3 cellular contexts compared by ENCODE assay signal in the genomic region with DNA sequence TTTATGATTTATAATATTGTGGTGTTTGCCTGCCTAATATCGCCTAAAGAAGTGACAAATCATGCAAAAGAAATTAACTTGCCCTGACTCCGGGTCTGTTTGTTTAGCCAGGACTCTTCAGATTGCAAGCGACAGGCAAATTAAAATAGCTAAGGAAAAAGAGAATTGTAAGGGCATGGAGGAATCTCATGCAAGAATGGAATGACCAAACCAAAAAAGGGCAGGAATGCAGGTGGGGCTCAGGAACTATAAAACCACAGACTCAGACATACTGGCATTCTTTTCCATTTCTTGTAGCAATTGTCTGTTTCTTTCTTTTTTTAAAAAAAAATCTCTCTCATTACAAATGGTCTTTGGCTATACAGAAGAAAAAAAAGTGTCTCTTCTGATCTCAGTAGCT.
TF ChIP-seq lines count a peak whose summit lies in the region.

No MANE protein-coding gene starts in this region.

TF ChIP-seq in SK-N-SH treated with all-trans-retinoic acid at 6 μM for 48 hours, 23 proteins besides CTCF, POLR2A, EP300 and RAD21 (continues in another document):
- TF ChIP-seq, protein P1, sequence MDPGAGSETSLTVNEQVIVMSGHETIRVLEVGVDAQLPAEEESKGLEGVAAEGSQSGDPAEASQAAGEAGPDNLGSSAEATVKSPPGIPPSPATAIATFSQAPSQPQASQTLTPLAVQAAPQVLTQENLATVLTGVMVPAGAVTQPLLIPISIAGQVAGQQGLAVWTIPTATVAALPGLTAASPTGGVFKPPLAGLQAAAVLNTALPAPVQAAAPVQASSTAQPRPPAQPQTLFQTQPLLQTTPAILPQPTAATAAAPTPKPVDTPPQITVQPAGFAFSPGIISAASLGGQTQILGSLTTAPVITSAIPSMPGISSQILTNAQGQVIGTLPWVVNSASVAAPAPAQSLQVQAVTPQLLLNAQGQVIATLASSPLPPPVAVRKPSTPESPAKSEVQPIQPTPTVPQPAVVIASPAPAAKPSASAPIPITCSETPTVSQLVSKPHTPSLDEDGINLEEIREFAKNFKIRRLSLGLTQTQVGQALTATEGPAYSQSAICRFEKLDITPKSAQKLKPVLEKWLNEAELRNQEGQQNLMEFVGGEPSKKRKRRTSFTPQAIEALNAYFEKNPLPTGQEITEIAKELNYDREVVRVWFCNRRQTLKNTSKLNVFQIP (CRISPR knock-in tag; IDR thresholded peaks at IDR 0.05; ENCODE audit: borderline replicate concordance, low read depth) = no peak
- TF ChIP-seq ZFP3 (CRISPR knock-in tag; IDR thresholded peaks at IDR 0.05) = no peak
- TF ChIP-seq SNAI2 (CRISPR knock-in tag; IDR thresholded peaks at IDR 0.05) = no peak
- no peak for TF ChIP-seq TOX (CRISPR knock-in tag; IDR thresholded peaks at IDR 0.05; ENCODE audit: borderline replicate concordance)
- no peak for TF ChIP-seq PPARA (CRISPR knock-in tag; IDR thresholded peaks at IDR 0.05; ENCODE audit: borderline replicate concordance)
- no peak for TF ChIP-seq ZNF8 (CRISPR knock-in tag; IDR thresholded peaks at IDR 0.05)
- no peak for TF ChIP-seq CSDC2 (CRISPR knock-in tag; IDR thresholded peaks at IDR 0.05)
- TF ChIP-seq, protein P2, sequence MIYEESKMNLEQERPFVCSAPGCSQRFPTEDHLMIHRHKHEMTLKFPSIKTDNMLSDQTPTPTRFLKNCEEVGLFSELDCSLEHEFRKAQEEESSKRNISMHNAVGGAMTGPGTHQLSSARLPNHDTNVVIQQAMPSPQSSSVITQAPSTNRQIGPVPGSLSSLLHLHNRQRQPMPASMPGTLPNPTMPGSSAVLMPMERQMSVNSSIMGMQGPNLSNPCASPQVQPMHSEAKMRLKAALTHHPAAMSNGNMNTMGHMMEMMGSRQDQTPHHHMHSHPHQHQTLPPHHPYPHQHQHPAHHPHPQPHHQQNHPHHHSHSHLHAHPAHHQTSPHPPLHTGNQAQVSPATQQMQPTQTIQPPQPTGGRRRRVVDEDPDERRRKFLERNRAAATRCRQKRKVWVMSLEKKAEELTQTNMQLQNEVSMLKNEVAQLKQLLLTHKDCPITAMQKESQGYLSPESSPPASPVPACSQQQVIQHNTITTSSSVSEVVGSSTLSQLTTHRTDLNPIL (CRISPR knock-in tag; IDR thresholded peaks at IDR 0.05; ENCODE audit: low read depth) = no peak
- no peak for TF ChIP-seq OSR1 (CRISPR knock-in tag; IDR thresholded peaks at IDR 0.05)
- no peak for TF ChIP-seq GLIS3 (CRISPR knock-in tag; IDR thresholded peaks at IDR 0.05)
- no peak for TF ChIP-seq ZNF565 (CRISPR knock-in tag; conservative IDR thresholded peaks at IDR 0.05; ENCODE audit: low read depth)
- TF ChIP-seq, protein P3, sequence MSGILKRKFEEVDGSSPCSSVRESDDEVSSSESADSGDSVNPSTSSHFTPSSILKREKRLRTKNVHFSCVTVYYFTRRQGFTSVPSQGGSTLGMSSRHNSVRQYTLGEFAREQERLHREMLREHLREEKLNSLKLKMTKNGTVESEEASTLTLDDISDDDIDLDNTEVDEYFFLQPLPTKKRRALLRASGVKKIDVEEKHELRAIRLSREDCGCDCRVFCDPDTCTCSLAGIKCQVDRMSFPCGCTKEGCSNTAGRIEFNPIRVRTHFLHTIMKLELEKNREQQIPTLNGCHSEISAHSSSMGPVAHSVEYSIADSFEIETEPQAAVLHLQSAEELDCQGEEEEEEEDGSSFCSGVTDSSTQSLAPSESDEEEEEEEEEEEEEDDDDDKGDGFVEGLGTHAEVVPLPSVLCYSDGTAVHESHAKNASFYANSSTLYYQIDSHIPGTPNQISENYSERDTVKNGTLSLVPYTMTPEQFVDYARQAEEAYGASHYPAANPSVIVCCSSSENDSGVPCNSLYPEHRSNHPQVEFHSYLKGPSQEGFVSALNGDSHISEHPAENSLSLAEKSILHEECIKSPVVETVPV (CRISPR knock-in tag; IDR thresholded peaks at IDR 0.05) = no peak
- TF ChIP-seq ZC3H10 (CRISPR knock-in tag; IDR thresholded peaks at IDR 0.05) = no peak

TF ChIP-seq in SK-N-SH, 30 proteins besides CTCF, POLR2A, EP300 and RAD21:
- TF ChIP-seq EZH2phosphoT487 (IDR thresholded peaks at IDR 0.05; ENCODE audit: borderline replicate concordance, low read depth) = no peak
- no peak for TF ChIP-seq TCF12 (IDR thresholded peaks at IDR 0.05)
- TF ChIP-seq, protein P4, sequence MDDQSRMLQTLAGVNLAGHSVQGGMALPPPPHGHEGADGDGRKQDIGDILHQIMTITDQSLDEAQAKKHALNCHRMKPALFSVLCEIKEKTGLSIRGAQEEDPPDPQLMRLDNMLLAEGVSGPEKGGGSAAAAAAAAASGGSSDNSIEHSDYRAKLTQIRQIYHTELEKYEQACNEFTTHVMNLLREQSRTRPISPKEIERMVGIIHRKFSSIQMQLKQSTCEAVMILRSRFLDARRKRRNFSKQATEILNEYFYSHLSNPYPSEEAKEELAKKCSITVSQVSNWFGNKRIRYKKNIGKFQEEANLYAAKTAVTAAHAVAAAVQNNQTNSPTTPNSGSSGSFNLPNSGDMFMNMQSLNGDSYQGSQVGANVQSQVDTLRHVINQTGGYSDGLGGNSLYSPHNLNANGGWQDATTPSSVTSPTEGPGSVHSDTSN (IDR thresholded peaks at IDR 0.05) = no peak
- TF ChIP-seq TEAD4 (IDR thresholded peaks at IDR 0.05; ENCODE audit: borderline replicate concordance, insufficient read depth) = no peak
- TF ChIP-seq, protein P5, sequence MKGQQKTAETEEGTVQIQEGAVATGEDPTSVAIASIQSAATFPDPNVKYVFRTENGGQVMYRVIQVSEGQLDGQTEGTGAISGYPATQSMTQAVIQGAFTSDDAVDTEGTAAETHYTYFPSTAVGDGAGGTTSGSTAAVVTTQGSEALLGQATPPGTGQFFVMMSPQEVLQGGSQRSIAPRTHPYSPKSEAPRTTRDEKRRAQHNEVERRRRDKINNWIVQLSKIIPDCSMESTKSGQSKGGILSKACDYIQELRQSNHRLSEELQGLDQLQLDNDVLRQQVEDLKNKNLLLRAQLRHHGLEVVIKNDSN (IDR thresholded peaks at IDR 0.05; ENCODE audit: borderline replicate concordance, low read depth) = no peak
- TF ChIP-seq RXRA (IDR thresholded peaks at IDR 0.05; ENCODE audit: borderline replicate concordance, low read depth) = no peak
- TF ChIP-seq MXI1 (IDR thresholded peaks at IDR 0.05; ENCODE audit: low read depth, low read length) = no peak
- TF ChIP-seq, protein P6, sequence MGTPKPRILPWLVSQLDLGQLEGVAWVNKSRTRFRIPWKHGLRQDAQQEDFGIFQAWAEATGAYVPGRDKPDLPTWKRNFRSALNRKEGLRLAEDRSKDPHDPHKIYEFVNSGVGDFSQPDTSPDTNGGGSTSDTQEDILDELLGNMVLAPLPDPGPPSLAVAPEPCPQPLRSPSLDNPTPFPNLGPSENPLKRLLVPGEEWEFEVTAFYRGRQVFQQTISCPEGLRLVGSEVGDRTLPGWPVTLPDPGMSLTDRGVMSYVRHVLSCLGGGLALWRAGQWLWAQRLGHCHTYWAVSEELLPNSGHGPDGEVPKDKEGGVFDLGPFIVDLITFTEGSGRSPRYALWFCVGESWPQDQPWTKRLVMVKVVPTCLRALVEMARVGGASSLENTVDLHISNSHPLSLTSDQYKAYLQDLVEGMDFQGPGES (IDR thresholded peaks at IDR 0.05; ENCODE audit: low read depth, low read length) = no peak
- TF ChIP-seq, protein P7, sequence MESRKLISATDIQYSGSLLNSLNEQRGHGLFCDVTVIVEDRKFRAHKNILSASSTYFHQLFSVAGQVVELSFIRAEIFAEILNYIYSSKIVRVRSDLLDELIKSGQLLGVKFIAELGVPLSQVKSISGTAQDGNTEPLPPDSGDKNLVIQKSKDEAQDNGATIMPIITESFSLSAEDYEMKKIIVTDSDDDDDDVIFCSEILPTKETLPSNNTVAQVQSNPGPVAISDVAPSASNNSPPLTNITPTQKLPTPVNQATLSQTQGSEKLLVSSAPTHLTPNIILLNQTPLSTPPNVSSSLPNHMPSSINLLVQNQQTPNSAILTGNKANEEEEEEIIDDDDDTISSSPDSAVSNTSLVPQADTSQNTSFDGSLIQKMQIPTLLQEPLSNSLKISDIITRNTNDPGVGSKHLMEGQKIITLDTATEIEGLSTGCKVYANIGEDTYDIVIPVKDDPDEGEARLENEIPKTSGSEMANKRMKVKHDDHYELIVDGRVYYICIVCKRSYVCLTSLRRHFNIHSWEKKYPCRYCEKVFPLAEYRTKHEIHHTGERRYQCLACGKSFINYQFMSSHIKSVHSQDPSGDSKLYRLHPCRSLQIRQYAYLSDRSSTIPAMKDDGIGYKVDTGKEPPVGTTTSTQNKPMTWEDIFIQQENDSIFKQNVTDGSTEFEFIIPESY (IDR thresholded peaks at IDR 0.05; ENCODE audit: borderline replicate concordance, low read depth) = no peak
- no peak for TF ChIP-seq POLR2AphosphoS5 (IDR thresholded peaks at IDR 0.05; ENCODE audit: low read depth, low read length)
- TF ChIP-seq JUND (IDR thresholded peaks at IDR 0.05) = no peak
- no peak for TF ChIP-seq RCOR1 (IDR thresholded peaks at IDR 0.05; ENCODE audit: low read length)

TF ChIP-seq in H1, 55 proteins besides CTCF, POLR2A, EP300 and RAD21:
- TF ChIP-seq TEAD4 (IDR thresholded peaks at IDR 0.05; ENCODE audit: low read depth, low read length) = 0 out of 2 replicates have a peak, but pooled peaks have one; percentile 24
- TF ChIP-seq SRF (IDR thresholded peaks at IDR 0.05; ENCODE audit: low read depth, low read length) = peak; percentile 50; the same call in 1 of the 2 replicates
- TF ChIP-seq KDM4A (IDR thresholded peaks at IDR 0.05; ENCODE audit: low read depth, low read length, severe bottlenecking) = no peak
